In the genomic region with DNA sequence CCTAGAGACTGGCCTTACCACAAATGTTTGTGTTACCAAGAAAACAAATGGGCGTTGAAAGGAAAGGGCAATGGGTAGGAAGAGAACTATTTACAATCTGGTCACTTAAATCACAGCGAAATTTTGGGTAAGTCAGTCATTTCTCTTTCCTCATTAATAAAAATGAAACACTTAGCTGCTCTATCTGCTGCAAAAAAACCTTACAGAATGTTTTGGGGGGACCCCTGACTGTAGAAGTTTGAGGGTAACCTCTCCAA, we compare ENCODE assay signal across 8 cellular contexts. TPM values are rescaled to one million over a fixed set of nuclear protein-coding genes. Genes with fewer than 3 reads are reported as not detected.
DNase-seq lines count a peak whose midpoint lies in the region; ATAC-seq, FAIRE-seq and TF ChIP-seq lines count a peak whose summit lies in the region.

No MANE protein-coding gene starts in this region.

- H3K27ac ChIP-seq in WERI-Rb-1 (peak overlapping the region; percentile 89), small intestine (ENCODE audit: low read depth in 1 of 2, low read length in 1 of 2) (peak overlapping the region; percentile 88 to 95)

- peak overlapping the region; percentile 97 for H3K4me3 Mint-ChIP-seq in glutamatergic neuron (ENCODE audit: unreplicated experiment)

- in situ Hi-C loops in HAP-1 (cut with MboI; ENCODE audit: low sequenced_read_pairs), result no loop called here

- peaks cover 15% of the 10 kb centered on the region for H3K9me3 Mint-ChIP-seq in glutamatergic neuron (ENCODE audit: unreplicated experiment)

- peak overlapping the region; percentile 96 for H3K27ac Mint-ChIP-seq in glutamatergic neuron (ENCODE audit: unreplicated experiment)

- no peaks in the 10 kb centered on the region for H3K27me3 ChIP-seq in HAP-1 (ENCODE audit: low read depth)
- no peaks in the 10 kb centered on the region for H3K27me3 ChIP-seq in WERI-Rb-1 (ENCODE audit: insufficient read depth, low read depth, severe bottlenecking)
- no peaks in the 10 kb centered on the region for H3K27me3 ChIP-seq in small intestine (ENCODE audit: control insufficient read depth in 2 of 2, insufficient read depth in 2 of 2, low read length in 2 of 2)

- H3K4me1 Mint-ChIP-seq in glutamatergic neuron (ENCODE audit: low read depth, unreplicated experiment), result peaks cover 32% of the 10 kb centered on the region

- no peak for TF ChIP-seq CTCF in WERI-Rb-1 (IDR thresholded peaks at IDR 0.05; ENCODE audit: low read depth, low read length)
- no peak for TF ChIP-seq CTCF in glutamatergic neuron (IDR thresholded peaks at IDR 0.05; ENCODE audit: partially characterized antibody, unreplicated experiment)

- H3K36me3 ChIP-seq in HAP-1 (replicated peaks) (peaks cover 30% of the 10 kb centered on the region), WERI-Rb-1 (peaks cover 48% of the 10 kb centered on the region), small intestine (ENCODE audit: control insufficient read depth in 2 of 2, insufficient read depth in 2 of 2, low read length in 2 of 2) (no peaks in the 10 kb centered on the region)

- H3K4me1 ChIP-seq in HAP-1 (peaks cover 42% of the 10 kb centered on the region), small intestine (ENCODE audit: control insufficient read depth in 2 of 2, insufficient read depth in 1 of 2, low read depth in 1 of 2, low read length in 1 of 2) (peaks cover 15 to 17% of the 10 kb centered on the region in 2 donors)

- H3K9me3 ChIP-seq in HAP-1 (no peaks in the 10 kb centered on the region), WERI-Rb-1 (ENCODE audit: severe bottlenecking) (no peaks in the 10 kb centered on the region), small intestine (ENCODE audit: control insufficient read depth, low read depth) (no peaks in the 10 kb centered on the region)

- no peak for DNase-seq in HAP-1 (ENCODE audit: low spot score in 2 of 2)
- DNase-seq in WERI-Rb-1, result no peak
- DNase-seq in glutamatergic neuron, result no peak
- DNase-seq in small intestine, result no peak
- DNase-seq in left colon, result no peak

- ATAC-seq in HG03196 (IDR thresholded peaks at IDR 0.05; ENCODE audit: unreplicated experiment) (no peak), left colon (no peak), HG03097 (IDR thresholded peaks at IDR 0.05; ENCODE audit: low FRiP score, unreplicated experiment) (no peak), HG02678 (IDR thresholded peaks at IDR 0.05; ENCODE audit: unreplicated experiment) (no peak)

- peaks cover 3% of the 10 kb centered on the region for H3K27me3 Mint-ChIP-seq in glutamatergic neuron (ENCODE audit: unreplicated experiment)

- no peak for FAIRE-seq in small intestine (lab: Jason Lieb, UNC)

- H3K4me3 ChIP-seq in HAP-1 (peak overlapping the region; percentile 98), WERI-Rb-1 (ENCODE audit: low read depth, low read length) (peak overlapping the region; percentile 90), small intestine (ENCODE audit: low read depth in 1 of 2, low read length in 2 of 2) (peak overlapping the region; percentile 93 to 97)

- WGBS in small intestine, 3 donors, result 4 to 12% (median 9%) methylated on average over 2 of the region's 2 CpGs

- no peaks in the 10 kb centered on the region for H3K36me3 Mint-ChIP-seq in glutamatergic neuron (ENCODE audit: unreplicated experiment)

- intact Hi-C loops in left colon (cut with DNase I, micrococcal nuclease), result no loop called here

RNA-seq across cellular contexts. Expression of a gene that starts 0.7 kb away (rescaled TPM):
- total RNA-seq in glutamatergic neuron (ENCODE audit: unreplicated experiment), result 196 TPM
- polyA plus RNA-seq in small intestine, result 100 to 1,000 TPM in 1 of 3 donors, 10 to 100 TPM in 2; 77.3 to 104 (median 99.6) TPM
- 10 to 100 TPM; 57.1 to 59.8 TPM for total RNA-seq in left colon

RNA-seq across cellular contexts. Expression of a gene that starts 1.5 kb away (rescaled TPM):
- total RNA-seq in glutamatergic neuron (ENCODE audit: unreplicated experiment), result 153 TPM
- 100 to 1,000 TPM in 1 of 3 donors, 10 to 100 TPM in 2; 25.3 to 111 (median 45.1) TPM for polyA plus RNA-seq in small intestine
- total RNA-seq in left colon, result 10 to 100 TPM; 29.3 to 43.1 TPM

RNA-seq across cellular contexts. Expression of a gene that starts 3.9 kb away (rescaled TPM):
- total RNA-seq in glutamatergic neuron (ENCODE audit: unreplicated experiment) (23.1 TPM), left colon (10 to 100 TPM; 19.3 to 23.8 TPM)
- polyA plus RNA-seq in small intestine, result 10 to 100 TPM; 15.0 to 21.7 (median 16.8) TPM

RNA-seq across cellular contexts. Expression of a gene that starts 26.9 kb away (rescaled TPM):
- total RNA-seq in glutamatergic neuron (ENCODE audit: unreplicated experiment) (142 TPM), left colon (10 to 100 TPM; 54.2 to 76.8 TPM)
- 10 to 100 TPM; 30.6 to 76.5 (median 50.8) TPM for polyA plus RNA-seq in small intestine

RNA-seq across cellular contexts. Expression of a gene that starts 38.7 kb away (rescaled TPM):
- total RNA-seq in glutamatergic neuron (ENCODE audit: unreplicated experiment) (1.0 TPM), left colon (under 1 TPM in 1 of 2 donors, not detected in 1; 0.67 TPM)
- polyA plus RNA-seq in small intestine, result 1 to 10 TPM in 2 of 3 donors, under 1 TPM in 1; 0.69 to 6.0 (median 2.4) TPM
